In the genomic region with DNA sequence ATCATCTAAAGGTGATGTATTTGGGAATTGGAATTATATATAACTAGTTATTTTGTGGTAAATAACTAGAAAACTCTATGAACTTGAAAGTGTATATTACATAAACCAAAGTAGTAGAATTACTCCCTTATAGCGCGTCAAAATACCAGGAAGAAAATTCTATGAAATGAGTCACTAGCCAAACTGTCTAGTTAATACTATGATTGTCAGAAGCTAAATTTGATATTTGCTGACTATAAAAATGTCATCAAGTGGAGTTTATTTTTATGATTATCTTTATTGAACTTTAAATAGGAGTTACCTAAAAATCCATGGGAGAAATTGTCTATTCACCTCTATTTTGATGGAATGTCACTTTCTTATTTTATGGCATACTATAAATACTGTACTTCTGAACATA, we compare ENCODE assay signal across 21 cellular contexts.
DNase-seq lines count a peak whose midpoint lies in the region; ATAC-seq, FAIRE-seq and TF ChIP-seq lines count a peak whose summit lies in the region.
"Had no signal": no experiment of that assay in that cellular context is flagged by ENCODE, and none has a peak within 500 bp of the region (broad histone marks: within the 10 kb centered on the region; RNA-seq: fewer than 3 reads in every experiment).

No MANE protein-coding gene starts in this region.

- CTCF ChIA-PET in HEK293 (lab: Yijun Ruan, JAX) (no interaction called here), PC-3 (lab: Charles Lee) (no interaction called here)

- H3K9me2 ChIP-seq in PC-3 (replicated peaks; ENCODE audit: low read length), result no peaks in the 10 kb centered on the region

- peak; percentile 55 for DNase-seq in PC-3
- peak; percentile 24 for DNase-seq in epithelial cell of esophagus (ENCODE audit: low read depth)
- no peak for DNase-seq in small intestine
- DNase-seq in natural killer cell treated with Interleukin-12 subunit alpha and Interleukin-12 subunit beta and Interleukin-15 and Interleukin-18, amount 100 ng/mL, for 72 hours (ENCODE audit: low spot score), result no peak
- DNase-seq in foreskin fibroblast, result no peak
- DNase-seq in Right ventricle myocardium inferior (ENCODE audit: missing footprints), result no peak
- DNase-seq: Caco-2; CD8-positive, alpha-beta T cell; DMS153; DND-41; H7 had no signal

- no peak overlapping the region for H3K27ac Mint-ChIP-seq in natural killer cell treated with Interleukin-12 subunit alpha and Interleukin-12 subunit beta and Interleukin-15 and Interleukin-18, amount 100 ng/mL, for 72 hours
- H3K27ac Mint-ChIP-seq: B cell; CD4-positive, CD25-positive, alpha-beta regulatory T cell; CD8-positive, alpha-beta T cell had no signal

- no peak overlapping the region for H3K4me3 Mint-ChIP-seq in natural killer cell treated with Interleukin-12 subunit alpha and Interleukin-12 subunit beta and Interleukin-15 and Interleukin-18, amount 100 ng/mL, for 72 hours
- H3K4me3 Mint-ChIP-seq: B cell; CD4-positive, CD25-positive, alpha-beta regulatory T cell; CD8-positive, alpha-beta T cell had no signal

- FAIRE-seq in small intestine (lab: Jason Lieb, UNC), result peak; percentile 67
- FAIRE-seq: G401.6, H1 had no signal

- H3K27ac ChIP-seq in HEK293 (ENCODE audit: extremely low read depth, low read depth, low read length) (no peak overlapping the region), PC-3 (ENCODE audit: low read length) (no peak overlapping the region), small intestine (ENCODE audit: low read depth in 1 of 2, low read length in 1 of 2) (no peak overlapping the region)
- H3K27ac ChIP-seq: 22Rv1, BLaER1, C4-2B, GM23248 had no signal

- H3K9me3 ChIP-seq in HEK293 (ENCODE audit: control insufficient read depth, insufficient read depth, low read depth, low read length), result no peaks in the 10 kb centered on the region
- H3K9me3 ChIP-seq in PC-3 (ENCODE audit: low read length), result no peaks in the 10 kb centered on the region
- no peaks in the 10 kb centered on the region for H3K9me3 ChIP-seq in small intestine (ENCODE audit: control insufficient read depth, low read depth)
- H3K9me3 ChIP-seq: BLaER1, Caco-2 had no signal

- ATAC-seq in PC-3 (peak; percentile 72), Right ventricle myocardium inferior (no peak)
- ATAC-seq in natural killer cell treated with Interleukin-12 subunit alpha and Interleukin-12 subunit beta and Interleukin-15 and Interleukin-18, amount 100 ng/mL, for 72 hours, result no peak
- ATAC-seq: CD8-positive, alpha-beta T cell; HCT116 had no signal

- H3K4me1 Mint-ChIP-seq in natural killer cell treated with Interleukin-12 subunit alpha and Interleukin-12 subunit beta and Interleukin-15 and Interleukin-18, amount 100 ng/mL, for 72 hours (ENCODE audit: low read depth in 2 of 2), result peaks cover 0 to 12% of the 10 kb centered on the region in 2 donors
- H3K4me1 Mint-ChIP-seq: B cell had no signal

- H3K27me3 Mint-ChIP-seq in natural killer cell treated with Interleukin-12 subunit alpha and Interleukin-12 subunit beta and Interleukin-15 and Interleukin-18, amount 100 ng/mL, for 72 hours, result peaks cover 9 to 18% of the 10 kb centered on the region in 2 donors

- no peaks in the 10 kb centered on the region for H3K9me3 Mint-ChIP-seq in natural killer cell treated with Interleukin-12 subunit alpha and Interleukin-12 subunit beta and Interleukin-15 and Interleukin-18, amount 100 ng/mL, for 72 hours
- H3K9me3 Mint-ChIP-seq: CD4-positive, CD25-positive, alpha-beta regulatory T cell; CD8-positive, alpha-beta T cell had no signal

- TF ChIP-seq CTCF in HEK293 (tag by site-specific recombination; IDR thresholded peaks at IDR 0.05), result no peak
- no peak for TF ChIP-seq CTCF in PC-3 (conservative IDR thresholded peaks at IDR 0.05; ENCODE audit: low read depth, low read length)
- TF ChIP-seq CTCF in epithelial cell of esophagus (IDR thresholded peaks at IDR 0.05; ENCODE audit: insufficient read depth, low read depth, low read length, missing control alignments), result no peak
- TF ChIP-seq CTCF in foreskin fibroblast (IDR thresholded peaks at IDR 0.05; ENCODE audit: low read depth, low read length), result no peak

- no peak overlapping the region for H2AFZ ChIP-seq in PC-3 (ENCODE audit: low read length)

- H3K9ac ChIP-seq in PC-3 (ENCODE audit: low read length), result no peak overlapping the region
- H3K9ac ChIP-seq: BLaER1, GM23248 had no signal

- intact Hi-C loops in PC-3 (cut with micrococcal nuclease), result loop anchor here (2.0 kb wide), 1 partner anchor 104 kb away; no protein-coding TSS in a partner anchor
- intact Hi-C loops in Right ventricle myocardium inferior (cut with DNase I), result no loop called here

- H4K20me1 ChIP-seq in PC-3 (ENCODE audit: low read length), result no peaks in the 10 kb centered on the region
- H4K20me1 ChIP-seq: BLaER1 had no signal

- H3K4me3 ChIP-seq in HEK293 (ENCODE audit: low read depth, low read length) (no peak overlapping the region), PC-3 (ENCODE audit: low read length) (no peak overlapping the region), epithelial cell of esophagus (ENCODE audit: low read length) (no peak overlapping the region), small intestine (ENCODE audit: low read depth in 1 of 2, low read length in 2 of 2) (no peak overlapping the region), foreskin fibroblast (ENCODE audit: low read depth in 1 of 2, low read length in 2 of 2) (no peak overlapping the region)
- H3K4me3 ChIP-seq: BLaER1, GM23248 had no signal

- no peaks in the 10 kb centered on the region for H3K79me2 ChIP-seq in PC-3 (ENCODE audit: low read length)

- H3K27me3 ChIP-seq in PC-3 (ENCODE audit: low read length) (peaks cover 44% of the 10 kb centered on the region), small intestine (ENCODE audit: control insufficient read depth in 2 of 2, insufficient read depth in 2 of 2, low read length in 2 of 2) (no peaks in the 10 kb centered on the region)
- H3K27me3 ChIP-seq: BLaER1 had no signal

- H3K4me2 ChIP-seq in PC-3 (ENCODE audit: low read length), result peak overlapping the region; percentile 23; the same call in 1 of the 2 replicates
- H3K4me2 ChIP-seq: BLaER1 had no signal

- H3K36me3 Mint-ChIP-seq in natural killer cell treated with Interleukin-12 subunit alpha and Interleukin-12 subunit beta and Interleukin-15 and Interleukin-18, amount 100 ng/mL, for 72 hours, result no peaks in the 10 kb centered on the region
- H3K36me3 Mint-ChIP-seq: CD4-positive, CD25-positive, alpha-beta regulatory T cell; CD8-positive, alpha-beta T cell had no signal

- BruUV-seq in PC-3 (replicated peaks; lab: Mats Ljungman, UMichigan), result no TSS peak

- POLR2A ChIA-PET in HEK293 (lab: Yijun Ruan, JAX), result no interaction called here
- POLR2A ChIA-PET in PC-3 (lab: Charles Lee; ENCODE audit: unreplicated experiment), result no interaction called here

- H3K4me1 ChIP-seq in HEK293 (ENCODE audit: control insufficient read depth, insufficient read depth, low read length) (peaks cover 4% of the 10 kb centered on the region; the same call in 1 of the 2 replicates), PC-3 (ENCODE audit: insufficient read depth, low read length) (peaks cover 16% of the 10 kb centered on the region), small intestine (ENCODE audit: control insufficient read depth in 2 of 2, insufficient read depth in 1 of 2, low read depth in 1 of 2, low read length in 1 of 2) (no peaks in the 10 kb centered on the region)

- 75 to 90% (median 88%) methylated on average over 2 of the region's 2 CpGs for WGBS in small intestine, 3 donors

- H3F3A ChIP-seq in PC-3 (ENCODE audit: low read length, unreplicated experiment), result no peaks in the 10 kb centered on the region

- H3K36me3 ChIP-seq in HEK293 (ENCODE audit: control insufficient read depth in 2 of 2, insufficient read depth in 1 of 2, low read length in 2 of 2), result no peaks in the 10 kb centered on the region
- H3K36me3 ChIP-seq in PC-3 (ENCODE audit: low read depth, low read length), result no peaks in the 10 kb centered on the region
- no peaks in the 10 kb centered on the region for H3K36me3 ChIP-seq in small intestine (ENCODE audit: control insufficient read depth in 2 of 2, insufficient read depth in 2 of 2, low read length in 2 of 2)
- H3K36me3 ChIP-seq: BLaER1 had no signal

TF ChIP-seq in HEK293, 187 proteins besides CTCF, POLR2A, EP300 and RAD21:
- TF ChIP-seq, protein P1, sequence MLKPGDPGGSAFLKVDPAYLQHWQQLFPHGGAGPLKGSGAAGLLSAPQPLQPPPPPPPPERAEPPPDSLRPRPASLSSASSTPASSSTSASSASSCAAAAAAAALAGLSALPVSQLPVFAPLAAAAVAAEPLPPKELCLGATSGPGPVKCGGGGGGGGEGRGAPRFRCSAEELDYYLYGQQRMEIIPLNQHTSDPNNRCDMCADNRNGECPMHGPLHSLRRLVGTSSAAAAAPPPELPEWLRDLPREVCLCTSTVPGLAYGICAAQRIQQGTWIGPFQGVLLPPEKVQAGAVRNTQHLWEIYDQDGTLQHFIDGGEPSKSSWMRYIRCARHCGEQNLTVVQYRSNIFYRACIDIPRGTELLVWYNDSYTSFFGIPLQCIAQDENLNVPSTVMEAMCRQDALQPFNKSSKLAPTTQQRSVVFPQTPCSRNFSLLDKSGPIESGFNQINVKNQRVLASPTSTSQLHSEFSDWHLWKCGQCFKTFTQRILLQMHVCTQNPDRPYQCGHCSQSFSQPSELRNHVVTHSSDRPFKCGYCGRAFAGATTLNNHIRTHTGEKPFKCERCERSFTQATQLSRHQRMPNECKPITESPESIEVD (tag by site-specific recombination; IDR thresholded peaks at IDR 0.05), result peak; percentile 75
- TF ChIP-seq, protein P2, sequence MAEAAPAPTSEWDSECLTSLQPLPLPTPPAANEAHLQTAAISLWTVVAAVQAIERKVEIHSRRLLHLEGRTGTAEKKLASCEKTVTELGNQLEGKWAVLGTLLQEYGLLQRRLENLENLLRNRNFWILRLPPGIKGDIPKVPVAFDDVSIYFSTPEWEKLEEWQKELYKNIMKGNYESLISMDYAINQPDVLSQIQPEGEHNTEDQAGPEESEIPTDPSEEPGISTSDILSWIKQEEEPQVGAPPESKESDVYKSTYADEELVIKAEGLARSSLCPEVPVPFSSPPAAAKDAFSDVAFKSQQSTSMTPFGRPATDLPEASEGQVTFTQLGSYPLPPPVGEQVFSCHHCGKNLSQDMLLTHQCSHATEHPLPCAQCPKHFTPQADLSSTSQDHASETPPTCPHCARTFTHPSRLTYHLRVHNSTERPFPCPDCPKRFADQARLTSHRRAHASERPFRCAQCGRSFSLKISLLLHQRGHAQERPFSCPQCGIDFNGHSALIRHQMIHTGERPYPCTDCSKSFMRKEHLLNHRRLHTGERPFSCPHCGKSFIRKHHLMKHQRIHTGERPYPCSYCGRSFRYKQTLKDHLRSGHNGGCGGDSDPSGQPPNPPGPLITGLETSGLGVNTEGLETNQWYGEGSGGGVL (tag by site-specific recombination; IDR thresholded peaks at IDR 0.05), result no peak
- TF ChIP-seq OSR2 (tag by site-specific recombination; IDR thresholded peaks at IDR 0.05), result peak; percentile 18; the same call in 1 of the 2 replicates
- peak; percentile 22; the same call in 1 of the 2 replicates for TF ChIP-seq WT1 (tag by site-specific recombination; IDR thresholded peaks at IDR 0.05)
- TF ChIP-seq GLIS2 (tag by site-specific recombination; IDR thresholded peaks at IDR 0.05), result no peak

Comparison
In these comparisons a context has a peak if more than half of its experiments do, and no peak if none do; other contexts are left out.
1. DNase-seq: peak in PC-3 (single experiment) and epithelial cell of esophagus (single experiment); none in small intestine (single experiment), natural killer cell treated with Interleukin-12 subunit alpha and Interleukin-12 subunit beta and Interleukin-15 and Interleukin-18, amount 100 ng/mL, for 72 hours (single experiment), foreskin fibroblast (0 of 2) and Right ventricle myocardium inferior (single experiment).